In genomic region chr5:40221796-40222195, GRCh38 we compare ENCODE assay signal across 13 cellular contexts.
DNase-seq lines count a peak whose midpoint lies in the region; ATAC-seq and TF ChIP-seq lines count a peak whose summit lies in the region.
"Had no signal": no experiment of that assay in that cellular context is flagged by ENCODE, and none has a peak within 500 bp of the region (broad histone marks: within the 10 kb centered on the region; RNA-seq: fewer than 3 reads in every experiment).

No MANE protein-coding gene starts in this region.

- ATAC-seq in foreskin keratinocyte = peak; percentile 64
- ATAC-seq in activated CD4-positive, CD25-positive, alpha-beta regulatory T cell treated with anti-CD3 and anti-CD28 coated beads, Interleukin-2, amount 50 U/mL, for 24 hours = no peak

- DNase-seq in HK-2 (ENCODE audit: unreplicated experiment) (peak; percentile 27), amniotic epithelial cell (ENCODE audit: low read depth) (peak; percentile 55), foreskin keratinocyte (peak; percentile 79 to 86), SKM-1 (lab: John Stamatoyannopoulos, UW; ENCODE audit: unreplicated experiment) (no peak), H7 (no peak)
- DNase-seq in stimulated activated CD4-positive, alpha-beta T cell treated with anti-CD3 and anti-CD28 coated beads, Interleukin-4, amount 100 ng/mL, for 1 hour = no peak
- DNase-seq: ACHN; activated CD4-positive, alpha-beta T cell treated with anti-CD3 and anti-CD28 coated beads, Interleukin-2, amount 50 U/mL, for 1 hour; activated effector memory CD4-positive, alpha-beta T cell treated with Interleukin-2 at 50 U/mL for 16 hours; ovary; transverse colon had no signal

- H3K4me1 ChIP-seq in ACC112 (ENCODE audit: control insufficient read depth, insufficient read depth, low read length, unreplicated experiment) (peaks cover 19% of the 10 kb centered on the region), foreskin keratinocyte (peaks cover 20% of the 10 kb centered on the region)

- H3K27me3 ChIP-seq in ACC112 (ENCODE audit: insufficient read depth, low read length) (no peaks in the 10 kb centered on the region), foreskin keratinocyte (no peaks in the 10 kb centered on the region), H7 (ENCODE audit: control insufficient read depth, insufficient read depth, low read length) (no peaks in the 10 kb centered on the region)
- H3K27me3 ChIP-seq: ovary, transverse colon had no signal

- H3K27ac ChIP-seq in ACC112 (ENCODE audit: low read depth, low read length) (peak overlapping the region; percentile 38; the same call in 1 of the 2 replicates), foreskin keratinocyte (peak overlapping the region; percentile 39)
- H3K27ac ChIP-seq: ovary, transverse colon had no signal

- H2AFZ ChIP-seq in ACC112 (ENCODE audit: low read length, unreplicated experiment) = peak overlapping the region; percentile 2

- no peak for TF ChIP-seq CTCF in foreskin keratinocyte (conservative IDR thresholded peaks at IDR 0.05)

- H3K79me2 ChIP-seq in ACC112 (ENCODE audit: control insufficient read depth, insufficient read depth, low read length, unreplicated experiment) = no peaks in the 10 kb centered on the region

- no peaks in the 10 kb centered on the region for H3K36me3 ChIP-seq in ACC112 (ENCODE audit: insufficient read depth, low read length)
- H3K36me3 ChIP-seq in H7 (replicated peaks; ENCODE audit: control insufficient read depth, insufficient read depth, low read length) = no peaks in the 10 kb centered on the region
- H3K36me3 ChIP-seq: ovary, transverse colon had no signal

- H3K4me3 ChIP-seq in ACC112 (ENCODE audit: low read depth, low read length) (no peak overlapping the region), H7 (ENCODE audit: insufficient read depth, low read depth, low read length) (no peak overlapping the region)
- H3K4me3 ChIP-seq: ovary, transverse colon had no signal

Comparison
In these comparisons a context has a peak if more than half of its experiments do, and no peak if none do; other contexts are left out.
1. DNase-seq: peak in HK-2 (single experiment), amniotic epithelial cell (single experiment) and foreskin keratinocyte (2 of 2); none in SKM-1 (single experiment), H7 (single experiment) and stimulated activated CD4-positive, alpha-beta T cell treated with anti-CD3 and anti-CD28 coated beads, Interleukin-4, amount 100 ng/mL, for 1 hour (single experiment).